10 cellular contexts compared by ENCODE assay signal in the genomic region with DNA sequence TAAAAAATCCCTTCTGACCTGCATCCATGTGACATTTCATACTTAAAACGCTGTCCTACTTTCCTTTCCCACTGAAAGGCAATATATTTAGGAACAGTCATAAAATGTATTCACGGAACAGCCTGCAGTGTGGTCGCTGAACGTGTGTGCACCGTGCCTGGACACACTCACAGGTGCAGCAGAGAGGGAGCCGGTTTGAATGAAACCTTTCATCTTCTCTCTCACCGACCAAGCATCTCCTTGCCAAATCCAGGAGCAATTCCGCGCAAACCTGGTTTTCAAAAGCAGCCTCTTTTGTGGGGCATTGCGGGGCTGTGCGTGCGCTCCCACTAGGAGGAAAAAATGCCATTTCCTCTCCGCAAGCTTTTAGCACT. TPM values are rescaled to one million over a fixed set of nuclear protein-coding genes. Genes with fewer than 3 reads are reported as not detected.
A peak's percentile ranks its signal among the peaks of the same experiment; 100 is the strongest.
DNase-seq lines count a peak whose midpoint lies in the region; ATAC-seq and TF ChIP-seq lines count a peak whose summit lies in the region.
"Had no signal": no experiment of that assay in that cellular context is flagged by ENCODE, and none has a peak within 500 bp of the region (broad histone marks: within the 10 kb centered on the region; RNA-seq: fewer than 3 reads in every experiment).

No MANE protein-coding gene starts in this region.

- H3K9me2 ChIP-seq in GM23338 (ENCODE audit: insufficient read depth), result no peaks in the 10 kb centered on the region

- no peaks in the 10 kb centered on the region; the same call in 1 of the 2 replicates for H4K20me1 ChIP-seq in GM23338 (replicated peaks; ENCODE audit: insufficient read depth)

- H3K4me1 ChIP-seq in GM23338 (ENCODE audit: insufficient read depth) (peaks cover 17% of the 10 kb centered on the region), RWPE2 (ENCODE audit: insufficient read depth, poor library complexity, severe bottlenecking) (no peaks in the 10 kb centered on the region), psoas muscle (no peaks in the 10 kb centered on the region)

- peak overlapping the region; percentile 98 for H3K4me2 ChIP-seq in GM23338

- ATAC-seq in GM23338 (no peak; the same call in 2 of the 3 replicates), RWPE2 (ENCODE audit: low read depth) (no peak), psoas muscle (no peak), HG03095 (IDR thresholded peaks at IDR 0.05; ENCODE audit: unreplicated experiment) (no peak), HG02938 (IDR thresholded peaks at IDR 0.05; ENCODE audit: unreplicated experiment) (no peak)

- peaks cover 40% of the 10 kb centered on the region for H3K27me3 ChIP-seq in GM23338 (ENCODE audit: insufficient read depth)
- peaks cover 8% of the 10 kb centered on the region for H3K27me3 ChIP-seq in RWPE2 (ENCODE audit: insufficient read depth, poor library complexity, severe bottlenecking)
- peaks cover 0 to 38% (median 5%) of the 10 kb centered on the region in 3 donors for H3K27me3 ChIP-seq in psoas muscle (ENCODE audit: insufficient read depth in 3 of 3, low read length in 2 of 3)

- H3K4me3 ChIP-seq in GM23338 (peak overlapping the region; percentile 92), RWPE2 (ENCODE audit: severe bottlenecking) (peak overlapping the region; percentile 45), foreskin fibroblast (ENCODE audit: low read depth in 1 of 2, low read length in 2 of 2) (peak overlapping the region; percentile 49 to 70), psoas muscle (peak overlapping the region; percentile 60)

- no peaks in the 10 kb centered on the region for H3K9me3 ChIP-seq in RWPE2 (ENCODE audit: severe bottlenecking)
- H3K9me3 ChIP-seq in psoas muscle, result no peaks in the 10 kb centered on the region

- peaks cover 11% of the 10 kb centered on the region for H3K4me1 Mint-ChIP-seq in GM23338

- peak overlapping the region; percentile 89 for H3K4me3 Mint-ChIP-seq in GM23338

- H3K36me3 ChIP-seq in GM23338 (ENCODE audit: insufficient read depth) (no peaks in the 10 kb centered on the region; the same call in 1 of the 2 replicates), RWPE2 (ENCODE audit: low read depth) (no peaks in the 10 kb centered on the region), psoas muscle (ENCODE audit: insufficient read depth in 1 of 2, low read depth in 1 of 2) (no peaks in the 10 kb centered on the region)

- no peak for TF ChIP-seq CTCF in GM23338 (conservative IDR thresholded peaks at IDR 0.05; ENCODE audit: low read depth in 2 of 2)
- no peak for TF ChIP-seq CTCF in RWPE2 (IDR thresholded peaks at IDR 0.05; ENCODE audit: poor library complexity, severe bottlenecking)
- no peak for TF ChIP-seq CTCF in foreskin fibroblast (IDR thresholded peaks at IDR 0.05; ENCODE audit: low read depth, low read length)
- no peak for TF ChIP-seq CTCF in psoas muscle (IDR thresholded peaks at IDR 0.05)

- DNase-seq in GM23338 (ENCODE audit: low spot score), result no peak
- DNase-seq in RWPE2 (ENCODE audit: low spot score), result no peak
- DNase-seq in foreskin fibroblast, result no peak
- DNase-seq in psoas muscle, result no peak
- DNase-seq in NOMO-1 (lab: John Stamatoyannopoulos, UW; ENCODE audit: unreplicated experiment in 2 of 2), result no peak
- no peak for DNase-seq in OCI-M1 (lab: John Stamatoyannopoulos, UW)
- DNase-seq: SHP77 treated with DMSO at 0.1 percent for 48 hours; stimulated activated CD4-positive, alpha-beta T cell treated with anti-CD3 and anti-CD28 coated beads, Interleukin-15, amount 100 ng/mL, for 24 hours had no signal

- H3F3A ChIP-seq in GM23338 (replicated peaks; ENCODE audit: low read depth), result peaks cover 4% of the 10 kb centered on the region; the same call in 1 of the 2 replicates

- no peak overlapping the region for H3K27ac Mint-ChIP-seq in GM23338

- intact Hi-C loops in psoas muscle (cut with DNase I), result loop anchor here in 1 of 2 donors (5.0 kb wide), 1 partner anchor 153 kb away; no protein-coding TSS in a partner anchor

- WGBS in psoas muscle, 3 donors, result 47 to 58% (median 47%) methylated on average over 13 of the region's 13 CpGs

- H3K27ac ChIP-seq in GM23338 (ENCODE audit: low read depth), result no peak overlapping the region
- H3K27ac ChIP-seq in RWPE2 (ENCODE audit: poor library complexity, severe bottlenecking), result no peak overlapping the region
- no peak overlapping the region for H3K27ac ChIP-seq in psoas muscle

- peak overlapping the region; percentile 96 for H2AFZ ChIP-seq in GM23338

- H3K79me2 ChIP-seq in GM23338 (replicated peaks; ENCODE audit: insufficient read depth), result peaks cover 28% of the 10 kb centered on the region

- H3K36me3 Mint-ChIP-seq in GM23338 (ENCODE audit: low read depth), result no peaks in the 10 kb centered on the region

- H3K9me3 Mint-ChIP-seq in GM23338, result no peaks in the 10 kb centered on the region; the same call in 2 of the 3 replicates

- H3K27me3 Mint-ChIP-seq in GM23338 (ENCODE audit: insufficient read depth, low read depth, poor library complexity), result peaks cover 24% of the 10 kb centered on the region

TF ChIP-seq in GM23338, 12 proteins besides CTCF, POLR2A, EP300 and RAD21 (continues in another document):
- no peak for TF ChIP-seq POLR2AphosphoS5 (IDR thresholded peaks at IDR 0.05; ENCODE audit: low read depth)
- TF ChIP-seq JUNB (IDR thresholded peaks at IDR 0.05; ENCODE audit: unreplicated experiment), result no peak
- TF ChIP-seq EZH2phosphoT487 (IDR thresholded peaks at IDR 0.05; ENCODE audit: unreplicated experiment), result no peak
- no peak for TF ChIP-seq EZH2 (IDR thresholded peaks at IDR 0.05; ENCODE audit: low read depth, unreplicated experiment)
- TF ChIP-seq ZNF114 (CRISPR knock-in tag; IDR thresholded peaks at IDR 0.05), result no peak
- no peak for TF ChIP-seq ZNF462 (CRISPR knock-in tag; IDR thresholded peaks at IDR 0.05)
- no peak for TF ChIP-seq ZNF331 (CRISPR knock-in tag; IDR thresholded peaks at IDR 0.05; ENCODE audit: low read depth)

RNA-seq across cellular contexts. Expression of gene DCLK1, which starts 1.0 kb away (rescaled TPM):
- total RNA-seq in GM23338 (2014; rRNA removed; shearing (Covaris generic)), result 57.7 and 62.8 TPM in 2 replicates
- polyA plus RNA-seq in GM23338 (2016; fragmentation: Nextera tagmentation; extraction: Ambion mirVana) (12.2 and 13.1 TPM in 2 replicates), psoas muscle (1 to 10 TPM in 2 of 3 donors, under 1 TPM in 1; 0.98 to 3.9 (median 2.3) TPM)
- total RNA-seq in psoas muscle, result 10 to 100 TPM in 1 of 4 donors, 1 to 10 TPM in 3; 2.3 to 15.1 (median 6.4) TPM
